ENCODE assay signal across 27 cellular contexts in the genomic region with DNA sequence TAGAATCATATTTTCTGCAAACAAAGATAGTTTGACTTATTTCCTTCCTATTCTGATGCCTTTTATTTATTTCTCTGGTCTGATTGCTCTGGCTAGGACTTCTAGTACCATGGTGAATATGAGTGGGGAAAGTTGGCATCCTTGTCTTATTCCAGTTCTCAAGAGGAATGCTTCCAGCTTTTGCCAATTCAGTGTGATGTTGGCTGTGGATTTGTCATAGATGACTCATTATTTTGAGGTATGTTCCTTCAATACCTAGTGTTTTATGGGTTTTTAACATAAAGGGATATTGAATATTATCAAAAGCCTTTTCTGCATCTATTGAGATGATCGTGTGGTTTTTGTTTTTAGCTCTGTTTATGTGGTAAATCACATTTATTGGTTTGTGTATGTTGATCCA.
"Had no signal": no experiment of that assay in that cellular context is flagged by ENCODE, and none has a peak within 500 bp of the region (broad histone marks: within the 10 kb centered on the region; RNA-seq: fewer than 3 reads in every experiment).

No MANE protein-coding gene starts in this region.

- H3K4me1 Mint-ChIP-seq: activated CD4-positive, alpha-beta T cell treated with anti-CD3 and anti-CD28 coated beads, Interleukin-2, amount 10 ng/mL, durations not matched to agents 7 days and 5 days; activated CD8-positive, alpha-beta memory T cell treated with anti-CD3 and anti-CD28 coated beads, Interleukin-2, amount 10 ng/mL, durations not matched to agents 7 days and 5 days; activated naive CD4-positive, alpha-beta T cell treated with anti-CD3 and anti-CD28 coated beads, Interleukin-2, amount 10 ng/mL, durations not matched to agents 7 days and 5 days; immature natural killer cell; memory B cell; stimulated activated naive B cell treated with anti-CD40 and anti-IgM and Interleukin-4, amounts not matched to agents 10 μg/mL and 1 μg/mL and 100 μg/mL, for 72 hours had no signal

- H3K36me3 ChIP-seq: sigmoid colon, uterus had no signal

- H3K4me2 ChIP-seq: smooth muscle cell had no signal

- H3K36me3 Mint-ChIP-seq: activated CD8-positive, alpha-beta memory T cell treated with anti-CD3 and anti-CD28 coated beads, Interleukin-2, amount 10 ng/mL, durations not matched to agents 7 days and 5 days; activated naive CD4-positive, alpha-beta T cell treated with anti-CD3 and anti-CD28 coated beads, Interleukin-2, amount 10 ng/mL, durations not matched to agents 7 days and 5 days; immature natural killer cell; memory B cell; stimulated activated naive B cell treated with anti-CD40 and anti-IgM and Interleukin-4, amounts not matched to agents 10 μg/mL and 1 μg/mL and 100 μg/mL, for 72 hours had no signal

- ATAC-seq: activated CD4-positive, CD25-positive, alpha-beta regulatory T cell treated with anti-CD3 and anti-CD28 coated beads, Interleukin-2, amount 50 U/mL, for 24 hours; activated CD8-positive, alpha-beta memory T cell treated with anti-CD3 and anti-CD28 coated beads, Interleukin-2, amount 10 ng/mL, durations not matched to agents 7 days and 5 days; activated CD8-positive, alpha-beta T cell treated with anti-CD3 and anti-CD28 coated beads for 36 hours; esophagus mucosa; left cardiac atrium; natural killer cell treated with Interleukin-12 subunit alpha and Interleukin-12 subunit beta and Interleukin-15 and Interleukin-18, amount 100 ng/mL, for 72 hours; stimulated activated naive B cell treated with anti-CD40 and anti-IgM and Interleukin-4, amounts not matched to agents 10 μg/mL and 1 μg/mL and 100 μg/mL, for 72 hours had no signal

- H3K27me3 ChIP-seq: sigmoid colon, testis, uterus had no signal

- H3K9me3 ChIP-seq: testis, uterus had no signal

- H3K27ac ChIP-seq: sigmoid colon, testis, uterus had no signal

- DNase-seq: activated CD4-positive, alpha-beta T cell treated with anti-CD3 and anti-CD28 coated beads, Interleukin-2, amount 10 ng/mL, durations not matched to agents 7 days and 5 days; activated CD8-positive, alpha-beta memory T cell treated with anti-CD3 and anti-CD28 coated beads, Interleukin-2, amount 10 ng/mL, durations not matched to agents 7 days and 5 days; activated CD8-positive, alpha-beta T cell treated with anti-CD3 and anti-CD28 coated beads for 36 hours; activated effector memory CD4-positive, alpha-beta T cell treated with anti-CD3 and anti-CD28 coated beads, Interleukin-2, amount 50 U/mL, for 16 hours; activated naive CD4-positive, alpha-beta T cell treated with anti-CD3 and anti-CD28 coated beads, Interleukin-2, amount 10 ng/mL, durations not matched to agents 7 days and 5 days; activated T-cell treated with anti-CD3 and anti-CD28 coated beads for 4 hours; amygdala; effector CD4-positive, alpha-beta T cell; foreskin fibroblast; immature natural killer cell; left cardiac atrium; retina; sigmoid colon; stimulated activated CD4-positive, alpha-beta T cell treated with anti-CD3 and anti-CD28 coated beads, Interleukin-15, amount 100 ng/mL, for 24 hours; stimulated activated CD4-positive, alpha-beta T cell treated with anti-CD3 and anti-CD28 coated beads, Interleukin-2, amount 100 ng/mL, for 48 hours; stimulated activated CD8-positive, alpha-beta memory T cell treated with anti-CD3 and anti-CD28 coated beads, Interleukin-4, amount 100 ng/mL, for 48 hours; stimulated activated naive B cell treated with anti-CD40 and anti-IgM and Interleukin-4, amounts not matched to agents 10 μg/mL and 1 μg/mL and 100 μg/mL, for 72 hours; testis; trophoblast cell; uterus had no signal

- H3K27ac Mint-ChIP-seq: activated CD4-positive, alpha-beta T cell treated with anti-CD3 and anti-CD28 coated beads, Interleukin-2, amount 10 ng/mL, durations not matched to agents 7 days and 5 days; activated CD8-positive, alpha-beta memory T cell treated with anti-CD3 and anti-CD28 coated beads, Interleukin-2, amount 10 ng/mL, durations not matched to agents 7 days and 5 days; activated CD8-positive, alpha-beta T cell treated with anti-CD3 and anti-CD28 coated beads for 36 hours; activated naive CD4-positive, alpha-beta T cell treated with anti-CD3 and anti-CD28 coated beads, Interleukin-2, amount 10 ng/mL, durations not matched to agents 7 days and 5 days; dendritic cell treated with granulocyte-macrophage colony-stimulating factor and Interleukin-4, amounts not matched to agents 40 ng/mL and 50 ng/mL, for 4 days; immature natural killer cell; memory B cell; natural killer cell treated with Interleukin-12 subunit alpha and Interleukin-12 subunit beta and Interleukin-15 and Interleukin-18, amount 100 ng/mL, for 72 hours; progenitor cell of endocrine pancreas; stimulated activated naive B cell treated with anti-CD40 and anti-IgM and Interleukin-4, amounts not matched to agents 10 μg/mL and 1 μg/mL and 100 μg/mL, for 72 hours had no signal

- H3K27me3 Mint-ChIP-seq: activated CD4-positive, alpha-beta T cell treated with anti-CD3 and anti-CD28 coated beads, Interleukin-2, amount 10 ng/mL, durations not matched to agents 7 days and 5 days; activated CD8-positive, alpha-beta memory T cell treated with anti-CD3 and anti-CD28 coated beads, Interleukin-2, amount 10 ng/mL, durations not matched to agents 7 days and 5 days; activated CD8-positive, alpha-beta T cell treated with anti-CD3 and anti-CD28 coated beads for 36 hours; activated naive CD4-positive, alpha-beta T cell treated with anti-CD3 and anti-CD28 coated beads, Interleukin-2, amount 10 ng/mL, durations not matched to agents 7 days and 5 days; dendritic cell treated with granulocyte-macrophage colony-stimulating factor and Interleukin-4, amounts not matched to agents 40 ng/mL and 50 ng/mL, for 4 days; natural killer cell treated with Interleukin-12 subunit alpha and Interleukin-12 subunit beta and Interleukin-15 and Interleukin-18, amount 100 ng/mL, for 72 hours; stimulated activated naive B cell treated with anti-CD40 and anti-IgM and Interleukin-4, amounts not matched to agents 10 μg/mL and 1 μg/mL and 100 μg/mL, for 72 hours had no signal

- H3K4me1 ChIP-seq: sigmoid colon, testis, uterus had no signal

- H3K4me3 ChIP-seq: sigmoid colon, smooth muscle cell, testis, uterus had no signal

- H3K4me3 Mint-ChIP-seq: activated CD4-positive, alpha-beta T cell treated with anti-CD3 and anti-CD28 coated beads, Interleukin-2, amount 10 ng/mL, durations not matched to agents 7 days and 5 days; activated CD8-positive, alpha-beta memory T cell treated with anti-CD3 and anti-CD28 coated beads, Interleukin-2, amount 10 ng/mL, durations not matched to agents 7 days and 5 days; activated CD8-positive, alpha-beta T cell treated with anti-CD3 and anti-CD28 coated beads for 36 hours; activated naive CD4-positive, alpha-beta T cell treated with anti-CD3 and anti-CD28 coated beads, Interleukin-2, amount 10 ng/mL, durations not matched to agents 7 days and 5 days; dendritic cell treated with granulocyte-macrophage colony-stimulating factor and Interleukin-4, amounts not matched to agents 40 ng/mL and 50 ng/mL, for 4 days; immature natural killer cell; memory B cell; natural killer cell treated with Interleukin-12 subunit alpha and Interleukin-12 subunit beta and Interleukin-15 and Interleukin-18, amount 100 ng/mL, for 72 hours; stimulated activated naive B cell treated with anti-CD40 and anti-IgM and Interleukin-4, amounts not matched to agents 10 μg/mL and 1 μg/mL and 100 μg/mL, for 72 hours had no signal
